ENCODE assay signal across 8 cellular contexts in genomic region chr5:114361724-114362196, GRCh38. TPM values are rescaled to one million over a fixed set of nuclear protein-coding genes. Genes with fewer than 3 reads are reported as not detected.
DNase-seq lines count a peak whose midpoint lies in the region; ATAC-seq and TF ChIP-seq lines count a peak whose summit lies in the region.

KCNN2 (plus strand) TSS chr5:114362070; CDS start chr5:114362140, 70 bp downstream.

- H3K4me3 Mint-ChIP-seq in activated T-cell treated with anti-CD3 and anti-CD28 coated beads, Interleukin-2, amount 50 U/mL, for 24 hours, result peak within 1 kb of the TSS; percentile 51

- no peaks in the 10 kb centered on the region for H3K36me3 Mint-ChIP-seq in activated T-cell treated with anti-CD3 and anti-CD28 coated beads, Interleukin-2, amount 50 U/mL, for 24 hours (ENCODE audit: low read depth)

- H3K27ac ChIP-seq in breast epithelium, result no peak within 1 kb of the TSS
- no peak within 1 kb of the TSS for H3K27ac ChIP-seq in skeletal muscle tissue (ENCODE audit: low read depth, low read length)

- peaks cover 67% of the 10 kb centered on the region for H3K27me3 Mint-ChIP-seq in activated T-cell treated with anti-CD3 and anti-CD28 coated beads, Interleukin-2, amount 50 U/mL, for 24 hours

- ATAC-seq in HG03097 (IDR thresholded peaks at IDR 0.05; ENCODE audit: low FRiP score, unreplicated experiment), result peak; percentile 50

- H3K27ac Mint-ChIP-seq in activated T-cell treated with anti-CD3 and anti-CD28 coated beads, Interleukin-2, amount 50 U/mL, for 24 hours, result peak within 1 kb of the TSS; percentile 47

- H3K36me3 ChIP-seq in breast epithelium (no peaks in the 10 kb centered on the region), skeletal muscle tissue (ENCODE audit: control insufficient read depth in 3 of 3, insufficient read depth in 3 of 3, low read length in 3 of 3) (no peaks in the 10 kb centered on the region)

- peaks cover 5% of the 10 kb centered on the region for H3K4me1 Mint-ChIP-seq in activated T-cell treated with anti-CD3 and anti-CD28 coated beads, Interleukin-2, amount 50 U/mL, for 24 hours (ENCODE audit: low read depth)

- H3K9me3 ChIP-seq in breast epithelium, result no peaks in the 10 kb centered on the region
- H3K9me3 ChIP-seq in skeletal muscle tissue (ENCODE audit: control insufficient read depth in 3 of 3, low read length in 3 of 3), result no peaks in the 10 kb centered on the region

- H3K27me3 ChIP-seq in breast epithelium (peaks cover 0 to 61% of the 10 kb centered on the region in 2 donors), skeletal muscle tissue (ENCODE audit: control insufficient read depth in 3 of 3, insufficient read depth in 3 of 3, low read length in 3 of 3) (peaks cover 5 to 44% (median 7%) of the 10 kb centered on the region in 3 donors)

- H3K4me1 ChIP-seq in breast epithelium (peaks cover 0 to 8% of the 10 kb centered on the region in 2 donors), skeletal muscle tissue (ENCODE audit: control insufficient read depth in 3 of 3, insufficient read depth in 3 of 3, low read length in 3 of 3) (peaks cover 10 to 25% (median 20%) of the 10 kb centered on the region in 3 donors)

- peak; percentile 29 for DNase-seq in activated T-cell treated with anti-CD3 and anti-CD28 coated beads, Interleukin-2, amount 50 U/mL, for 24 hours
- no peak for DNase-seq in activated T-cell treated with anti-CD3 and anti-CD28 coated beads, Interleukin-2, amount 50 U/mL, for 1 hour
- DNase-seq in NCI-H526 (lab: John Stamatoyannopoulos, UW), result peak; percentile 84 to 93
- peak; percentile 24 to 81 for DNase-seq in breast epithelium (ENCODE audit: low spot score in 2 of 2)
- peak; percentile 87 for DNase-seq in iPS-NIHi11 (ENCODE audit: low spot score)
- DNase-seq in activated CD4-positive, CD25-positive, alpha-beta regulatory T cell (lab: John Stamatoyannopoulos, UW), result no peak

- H3K9ac ChIP-seq in skeletal muscle tissue (ENCODE audit: low read depth in 1 of 3, low read length in 3 of 3), result peak within 1 kb of the TSS in 2 of 3 donors; percentile 66 to 83

- H3K4me3 ChIP-seq in breast epithelium (peak within 1 kb of the TSS; percentile 50 to 70 (median 58)), skeletal muscle tissue (ENCODE audit: low read length in 3 of 3) (peak within 1 kb of the TSS; percentile 69 to 83 (median 73))

- TF ChIP-seq CTCF in breast epithelium (IDR thresholded peaks at IDR 0.05), result no peak

- peaks cover 7% of the 10 kb centered on the region for H3K9me3 Mint-ChIP-seq in activated T-cell treated with anti-CD3 and anti-CD28 coated beads, Interleukin-2, amount 50 U/mL, for 24 hours

- intact Hi-C loops in breast epithelium (cut with DNase I; ENCODE audit: low total_unique reads), result no loop called here

- no peak for TF ChIP-seq POLR2A in breast epithelium (IDR thresholded peaks at IDR 0.05)

RNA-seq across cellular contexts. Expression of gene KCNN2, which starts in this region (rescaled TPM):
- under 1 TPM in 2 of 3 donors, not detected in 1; 0.16 to 0.33 TPM for total RNA-seq in breast epithelium
- 16.2 TPM for total RNA-seq in skeletal muscle tissue

Comparison
In these comparisons a context has a peak if more than half of its experiments do, and no peak if none do; other contexts are left out.
1. RNA of gene KCNN2 (total RNA-seq): 16.2 TPM in skeletal muscle tissue (single experiment); 0.16 to 0.33 TPM in breast epithelium; every median in the first group is over 10 times any median in the second.
2. DNase-seq: peak in activated T-cell treated with anti-CD3 and anti-CD28 coated beads, Interleukin-2, amount 50 U/mL, for 24 hours (single experiment), NCI-H526 (2 of 2) and iPS-NIHi11 (single experiment); none in activated T-cell treated with anti-CD3 and anti-CD28 coated beads, Interleukin-2, amount 50 U/mL, for 1 hour (single experiment) and activated CD4-positive, CD25-positive, alpha-beta regulatory T cell (0 of 4).
3. Peak in DNase-seq and H3K4me3 ChIP-seq in breast epithelium; RNA of the gene not detected or under 1 TPM.